Comparison of ENCODE assay signal across 8 cellular contexts in the genomic region with DNA sequence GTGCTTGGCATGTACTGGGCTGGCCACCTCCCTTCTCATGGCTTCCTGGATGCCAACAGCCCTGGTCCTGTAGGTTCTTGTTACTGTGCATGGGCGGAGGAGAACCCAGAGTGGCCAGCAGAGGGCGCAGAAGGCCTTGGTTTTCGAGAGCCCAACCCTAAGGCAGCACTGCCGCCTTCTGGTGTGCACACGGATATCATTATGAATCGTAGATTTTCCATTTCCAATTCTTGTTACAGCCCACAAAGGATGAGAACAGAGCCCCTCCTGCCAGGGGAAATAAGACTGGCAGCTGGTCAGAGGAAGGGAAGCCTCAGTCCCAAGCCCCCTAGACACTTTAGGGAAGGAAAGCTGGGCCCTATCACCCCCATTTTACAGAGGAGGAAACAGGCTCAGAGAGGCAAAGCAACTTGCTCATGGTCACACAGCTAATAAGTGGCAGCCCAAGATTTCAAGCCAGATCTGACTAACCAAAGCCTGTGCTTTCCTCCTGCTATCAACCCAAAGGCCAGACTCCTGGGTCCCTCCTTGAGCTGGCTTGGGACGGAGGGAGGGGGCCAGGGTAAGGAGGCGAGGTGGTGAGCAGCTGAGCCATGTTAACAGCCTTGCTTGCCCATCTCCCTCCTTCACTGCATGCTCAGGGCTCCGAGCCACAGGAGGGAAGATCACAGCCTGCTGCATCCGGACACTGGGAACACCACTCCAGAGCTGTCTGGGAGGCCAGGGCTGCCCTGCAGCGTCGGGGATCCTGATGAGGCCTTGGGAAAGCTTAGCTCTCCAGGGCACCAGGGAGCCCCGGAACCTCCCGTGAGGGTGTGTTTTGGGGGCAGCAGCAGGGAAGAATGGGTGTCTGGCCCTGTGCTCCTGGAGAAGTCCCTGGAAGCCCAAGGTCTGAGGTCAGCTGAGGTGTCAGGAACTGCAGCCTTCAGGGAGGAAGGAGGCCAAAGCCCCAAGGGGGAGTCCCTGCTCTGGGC.
DNase-seq lines count a peak whose midpoint lies in the region; ATAC-seq and TF ChIP-seq lines count a peak whose summit lies in the region.
"Not testable (repeated sequence)": the region's sequence is repeated elsewhere in the genome, so short reads cannot be mapped to it uniquely, and the experiment has no call there.

No MANE protein-coding gene starts in this region.

- DNase-seq in CD1c-positive myeloid dendritic cell (ENCODE audit: extremely low spot score) (peak; percentile 90), HFFc6 (peak; percentile 89), NCI-H446 (lab: John Stamatoyannopoulos, UW) (peak; percentile 74 to 91), T1000 (lab: John Stamatoyannopoulos, UW) (peak; percentile 83), fibroblast of villous mesenchyme (ENCODE audit: low read depth) (peak; percentile 88)
- peak; percentile 91 for DNase-seq in activated naive CD4-positive, alpha-beta T cell treated with anti-CD3 and anti-CD28 coated beads, Interleukin-2, amount 50 U/mL, for 16 hours
- DNase-seq in naive thymus-derived CD8-positive, alpha-beta T cell = peak; percentile 78 to 95 (median 86)
- DNase-seq in stimulated activated CD8-positive, alpha-beta memory T cell treated with anti-CD3 and anti-CD28 coated beads, Interleukin-15, amount 100 ng/mL, for 24 hours (ENCODE audit: low read depth) = peak; percentile 93

- peaks cover 11% of the 10 kb centered on the region for H3K27me3 Mint-ChIP-seq in HFFc6 (ENCODE audit: insufficient read depth)
- H3K27me3 Mint-ChIP-seq in naive thymus-derived CD8-positive, alpha-beta T cell = peaks cover 0 to 15% (median 0%) of the 10 kb centered on the region in 5 donors

- not testable (repeated sequence) for H3K4me3 ChIP-seq in fibroblast of villous mesenchyme (ENCODE audit: low read depth, low read length)

- POLR2A ChIA-PET in naive thymus-derived CD8-positive, alpha-beta T cell (lab: Charles Lee) = not testable (repeated sequence)

- not testable (repeated sequence) for H3K4me3 Mint-ChIP-seq in HFFc6; naive thymus-derived CD8-positive, alpha-beta T cell

- peak; percentile 86 for TF ChIP-seq CTCF in HFFc6 (IDR thresholded peaks at IDR 0.05)
- TF ChIP-seq CTCF in fibroblast of villous mesenchyme (IDR thresholded peaks at IDR 0.05; ENCODE audit: insufficient read depth, low read depth, low read length) = peak; percentile 65

- H3K27ac Mint-ChIP-seq in HFFc6 = peak overlapping the region; percentile 83
- peak overlapping the region in 3 of 10 donors; percentile 12 to 41 (median 37) for H3K27ac Mint-ChIP-seq in naive thymus-derived CD8-positive, alpha-beta T cell

- peak; percentile 76 to 80 for ATAC-seq in naive thymus-derived CD8-positive, alpha-beta T cell

- H3K4me1 Mint-ChIP-seq in HFFc6 (ENCODE audit: low read depth) = peaks cover 10% of the 10 kb centered on the region
- not testable (repeated sequence) for H3K4me1 Mint-ChIP-seq in naive thymus-derived CD8-positive, alpha-beta T cell

- not testable (repeated sequence) for H3K9me3 Mint-ChIP-seq in HFFc6; naive thymus-derived CD8-positive, alpha-beta T cell

- peaks cover 16% of the 10 kb centered on the region for H3K36me3 Mint-ChIP-seq in HFFc6 (ENCODE audit: low read depth)
- H3K36me3 Mint-ChIP-seq in naive thymus-derived CD8-positive, alpha-beta T cell = not testable (repeated sequence)
